ENCODE assay signal across 17 cellular contexts in genomic region chr5:157669701-157670097, GRCh38. TPM values are rescaled to one million over a fixed set of nuclear protein-coding genes. Genes with fewer than 3 reads are reported as not detected.
DNase-seq lines count a peak whose midpoint lies in the region; ATAC-seq, FAIRE-seq and TF ChIP-seq lines count a peak whose summit lies in the region.
"Had no signal": no experiment of that assay in that cellular context is flagged by ENCODE, and none has a peak within 500 bp of the region (broad histone marks: within the 10 kb centered on the region; RNA-seq: fewer than 3 reads in every experiment).

No MANE protein-coding gene starts in this region.

- intact Hi-C loops in Calu3 (cut with micrococcal nuclease; ENCODE audit: unreplicated experiment) (loop anchor here (1.0 to 5.0 kb wide), 3 partner anchors 49 to 97 kb away; partner anchors contain the start of gene LSM11), kidney (cut with DNase I) (no loop called here)

- H3K27me3 ChIP-seq in CD4-positive, CD25-positive, alpha-beta regulatory T cell (ENCODE audit: control insufficient read depth, insufficient read depth, low read length) = peaks cover 7% of the 10 kb centered on the region

- no peak overlapping the region for H3K9ac ChIP-seq in kidney (ENCODE audit: low read length in 2 of 2)
- H3K9ac ChIP-seq: KMS-11 had no signal

- H3K9me3 ChIP-seq in CD4-positive, CD25-positive, alpha-beta regulatory T cell (ENCODE audit: control insufficient read depth in 2 of 2, low read length in 2 of 2) = no peaks in the 10 kb centered on the region
- H3K9me3 ChIP-seq in kidney (ENCODE audit: control insufficient read depth in 1 of 2, low read length in 2 of 2) = no peaks in the 10 kb centered on the region
- H3K9me3 ChIP-seq: heart right ventricle, psoas muscle had no signal

- no peaks in the 10 kb centered on the region for H3K36me3 ChIP-seq in CD4-positive, CD25-positive, alpha-beta regulatory T cell (ENCODE audit: control insufficient read depth, insufficient read depth, low read length)
- no peaks in the 10 kb centered on the region for H3K36me3 ChIP-seq in kidney (ENCODE audit: control insufficient read depth in 1 of 2, insufficient read depth in 2 of 2, low read length in 2 of 2)
- H3K36me3 ChIP-seq: heart right ventricle had no signal

- H3K4me3 ChIP-seq in CD4-positive, CD25-positive, alpha-beta regulatory T cell (ENCODE audit: low read depth, low read length) = no peak overlapping the region
- H3K4me3 ChIP-seq in kidney (ENCODE audit: low read length in 2 of 2) = no peak overlapping the region

- H3K9me3 Mint-ChIP-seq in CD4-positive, CD25-positive, alpha-beta regulatory T cell = peaks cover 0 to 7% (median 2%) of the 10 kb centered on the region in 7 donors
- no peaks in the 10 kb centered on the region for H3K9me3 Mint-ChIP-seq in Calu3 (ENCODE audit: low read depth, unreplicated experiment)
- H3K9me3 Mint-ChIP-seq in activated naive CD8-positive, alpha-beta T cell treated with anti-CD3 and anti-CD28 coated beads, Interleukin-2, amount 10 ng/mL, durations not matched to agents 7 days and 5 days = peaks cover 3% of the 10 kb centered on the region
- peaks cover 0 to 6% (median 0%) of the 10 kb centered on the region in 7 donors for H3K9me3 Mint-ChIP-seq in naive B cell

- H3K27ac ChIP-seq in CD4-positive, CD25-positive, alpha-beta regulatory T cell (ENCODE audit: insufficient read depth, low read length, poor library complexity, severe bottlenecking) = no peak overlapping the region
- H3K27ac ChIP-seq in kidney (ENCODE audit: low read depth in 2 of 2, low read length in 2 of 2) = no peak overlapping the region
- H3K27ac ChIP-seq: HL-60, KMS-11, psoas muscle had no signal

- DNase-seq in CD4-positive, CD25-positive, alpha-beta regulatory T cell = no peak
- DNase-seq in Calu3 (no peak), naive B cell (no peak), kidney (no peak), OCI-M1 (lab: John Stamatoyannopoulos, UW) (no peak)
- no peak for DNase-seq in activated naive CD8-positive, alpha-beta T cell treated with anti-CD3 and anti-CD28 coated beads, Interleukin-2, amount 10 ng/mL, durations not matched to agents 7 days and 5 days
- DNase-seq: activated naive CD4-positive, alpha-beta T cell; heart right ventricle; NCI-H1105; psoas muscle; stimulated activated CD4-positive, alpha-beta T cell treated with anti-CD3 and anti-CD28 coated beads, Interleukin-12 subunit alpha, Interleukin-12 subunit beta, amount 100 ng/mL, for 4 hours had no signal

- H3K4me1 ChIP-seq in CD4-positive, CD25-positive, alpha-beta regulatory T cell (ENCODE audit: control insufficient read depth, insufficient read depth, low read length, poor library complexity, severe bottlenecking) = peaks cover 16% of the 10 kb centered on the region
- H3K4me1 ChIP-seq in kidney (ENCODE audit: control insufficient read depth in 1 of 2, insufficient read depth in 1 of 2, low read depth in 1 of 2, low read length in 2 of 2) = peaks cover 0 to 9% of the 10 kb centered on the region in 2 donors

- no peak for TF ChIP-seq CTCF in Calu3 (IDR thresholded peaks at IDR 0.05; ENCODE audit: unreplicated experiment)
- TF ChIP-seq CTCF in kidney (IDR thresholded peaks at IDR 0.05; ENCODE audit: borderline replicate concordance, extremely low read depth, insufficient read depth) = no peak

- POLR2A ChIA-PET in activated naive CD8-positive, alpha-beta T cell treated with anti-CD3 and anti-CD28 coated beads, Interleukin-2, amount 10 ng/mL, durations not matched to agents 7 days and 5 days (lab: Charles Lee) = no interaction called here

- no TSS peak for BruUV-seq in Calu3 (replicated peaks; lab: Mats Ljungman, UMichigan)

- H3K36me3 Mint-ChIP-seq in CD4-positive, CD25-positive, alpha-beta regulatory T cell = peaks cover 2% of the 10 kb centered on the region
- peaks cover 26% of the 10 kb centered on the region for H3K36me3 Mint-ChIP-seq in Calu3 (ENCODE audit: insufficient read depth, unreplicated experiment)
- peaks cover 4% of the 10 kb centered on the region for H3K36me3 Mint-ChIP-seq in activated naive CD8-positive, alpha-beta T cell treated with anti-CD3 and anti-CD28 coated beads, Interleukin-2, amount 10 ng/mL, durations not matched to agents 7 days and 5 days
- no peaks in the 10 kb centered on the region for H3K36me3 Mint-ChIP-seq in naive B cell

- no peak for FAIRE-seq in kidney (lab: Jason Lieb, UNC)

- ATAC-seq in CD4-positive, CD25-positive, alpha-beta regulatory T cell (ENCODE audit: low read depth in 2 of 2) = no peak
- no peak for ATAC-seq in activated naive CD8-positive, alpha-beta T cell treated with anti-CD3 and anti-CD28 coated beads, Interleukin-2, amount 10 ng/mL, durations not matched to agents 7 days and 5 days (ENCODE audit: low read depth)
- ATAC-seq in naive B cell (ENCODE audit: low read depth in 2 of 2) (no peak), HG02610 (IDR thresholded peaks at IDR 0.05; ENCODE audit: unreplicated experiment) (no peak)
- ATAC-seq: psoas muscle had no signal

- H3K27ac Mint-ChIP-seq in CD4-positive, CD25-positive, alpha-beta regulatory T cell = no peak overlapping the region
- H3K27ac Mint-ChIP-seq in Calu3 (ENCODE audit: unreplicated experiment) (peak overlapping the region; percentile 71), naive B cell (peak overlapping the region in 1 of 6 donors; percentile 87)
- H3K27ac Mint-ChIP-seq in activated naive CD8-positive, alpha-beta T cell treated with anti-CD3 and anti-CD28 coated beads, Interleukin-2, amount 10 ng/mL, durations not matched to agents 7 days and 5 days = no peak overlapping the region

- H3K27me3 Mint-ChIP-seq in CD4-positive, CD25-positive, alpha-beta regulatory T cell = peaks cover 42% of the 10 kb centered on the region
- H3K27me3 Mint-ChIP-seq in Calu3 (ENCODE audit: unreplicated experiment) = peaks cover 15% of the 10 kb centered on the region
- H3K27me3 Mint-ChIP-seq in activated naive CD8-positive, alpha-beta T cell treated with anti-CD3 and anti-CD28 coated beads, Interleukin-2, amount 10 ng/mL, durations not matched to agents 7 days and 5 days = peaks cover 63% of the 10 kb centered on the region
- peaks cover 0 to 5% (median 0%) of the 10 kb centered on the region in 3 donors for H3K27me3 Mint-ChIP-seq in naive B cell

- peak overlapping the region in 3 of 4 donors; percentile 31 to 73 (median 56) for H3K4me3 Mint-ChIP-seq in CD4-positive, CD25-positive, alpha-beta regulatory T cell
- peak overlapping the region; percentile 84 for H3K4me3 Mint-ChIP-seq in Calu3 (ENCODE audit: low read depth, unreplicated experiment)
- peak overlapping the region; percentile 87 for H3K4me3 Mint-ChIP-seq in activated naive CD8-positive, alpha-beta T cell treated with anti-CD3 and anti-CD28 coated beads, Interleukin-2, amount 10 ng/mL, durations not matched to agents 7 days and 5 days
- peak overlapping the region; percentile 1 to 97 (median 89) for H3K4me3 Mint-ChIP-seq in naive B cell

- CTCF ChIA-PET in Calu3 (lab: Charles Lee) = no interaction called here

- peaks cover 10 to 25% (median 18%) of the 10 kb centered on the region in 4 donors for H3K4me1 Mint-ChIP-seq in CD4-positive, CD25-positive, alpha-beta regulatory T cell
- H3K4me1 Mint-ChIP-seq in Calu3 (ENCODE audit: low read depth, unreplicated experiment) = peaks cover 38% of the 10 kb centered on the region
- peaks cover 21% of the 10 kb centered on the region for H3K4me1 Mint-ChIP-seq in activated naive CD8-positive, alpha-beta T cell treated with anti-CD3 and anti-CD28 coated beads, Interleukin-2, amount 10 ng/mL, durations not matched to agents 7 days and 5 days
- H3K4me1 Mint-ChIP-seq in naive B cell = peaks cover 30 to 45% (median 33%) of the 10 kb centered on the region in 3 donors

RNA-seq across cellular contexts. Expression of gene C5orf52, which starts 1.6 kb away (rescaled TPM):
- total RNA-seq in CD4-positive, CD25-positive, alpha-beta regulatory T cell = not detected
- not detected for polyA plus RNA-seq in CD4-positive, CD25-positive, alpha-beta regulatory T cell
- not detected in 2 replicates for total RNA-seq in Calu3 (2022)
- not detected for total RNA-seq in activated naive CD8-positive, alpha-beta T cell treated with anti-CD3 and anti-CD28 coated beads, Interleukin-2, amount 10 ng/mL, durations not matched to agents 7 days and 5 days
- polyA plus RNA-seq in naive B cell (ENCODE audit: low read depth in 6 of 6) = not detected
- total RNA-seq in kidney = not detected
- polyA plus RNA-seq in kidney (ENCODE audit: insufficient read depth, low read depth, low replicate concordance) = not detected
- total RNA-seq: fibroblast of lung, heart right ventricle, mucosa of gallbladder, psoas muscle, RPMI7951 had no signal
- polyA plus RNA-seq: fibroblast of lung, heart right ventricle, psoas muscle had no signal

RNA-seq across cellular contexts. Expression of gene SOX30, which starts 17.5 kb away (rescaled TPM):
- total RNA-seq in CD4-positive, CD25-positive, alpha-beta regulatory T cell = not detected
- polyA plus RNA-seq in CD4-positive, CD25-positive, alpha-beta regulatory T cell = under 1 TPM; 0.46 to 0.84 (median 0.56) TPM
- total RNA-seq in Calu3 (2022) = 0.09 TPM in 1 of 2 replicates, not detected in the other
- total RNA-seq in activated naive CD8-positive, alpha-beta T cell treated with anti-CD3 and anti-CD28 coated beads, Interleukin-2, amount 10 ng/mL, durations not matched to agents 7 days and 5 days = under 1 TPM in 1 of 2 experiments, not detected in 1; 0.09 TPM
- 1 to 10 TPM in 2 of 6 donors, under 1 TPM in 4; 0.42 to 1.1 (median 0.83) TPM for polyA plus RNA-seq in naive B cell (ENCODE audit: low read depth in 6 of 6)
- total RNA-seq in kidney = 0.09 TPM
- polyA plus RNA-seq in kidney (ENCODE audit: insufficient read depth, low read depth, low replicate concordance) = not detected
- total RNA-seq: fibroblast of lung, RPMI7951 had no signal
